ENCODE assay signal across 16 cellular contexts in genomic region chr19:34808566-34808965, GRCh38. TPM values are rescaled to one million over a fixed set of nuclear protein-coding genes. Genes with fewer than 3 reads are reported as not detected.
DNase-seq lines count a peak whose midpoint lies in the region; ATAC-seq and TF ChIP-seq lines count a peak whose summit lies in the region.
"Had no signal": no experiment of that assay in that cellular context is flagged by ENCODE, and none has a peak within 500 bp of the region (broad histone marks: within the 10 kb centered on the region; RNA-seq: fewer than 3 reads in every experiment).

No MANE protein-coding gene starts in this region.

- H3F3A ChIP-seq in GM23248 (ENCODE audit: insufficient read depth) = 0 out of 2 replicates have a peak, but pooled peaks cover 10% of the 10 kb centered on the region

- no peak overlapping the region for H3K27ac Mint-ChIP-seq in activated T-cell treated with anti-CD3 and anti-CD28 coated beads, Interleukin-2, amount 50 U/mL, for 24 hours
- H3K27ac Mint-ChIP-seq: brain had no signal

- in situ Hi-C loops in GM23248 (cut with MboI) = no loop called here

- H3K27me3 Mint-ChIP-seq in activated T-cell treated with anti-CD3 and anti-CD28 coated beads, Interleukin-2, amount 50 U/mL, for 24 hours = no peaks in the 10 kb centered on the region

- H3K9me2 ChIP-seq in GM23248 (ENCODE audit: insufficient read depth) = no peaks in the 10 kb centered on the region

- H3K4me1 Mint-ChIP-seq in activated T-cell treated with anti-CD3 and anti-CD28 coated beads, Interleukin-2, amount 50 U/mL, for 24 hours (ENCODE audit: low read depth) = no peaks in the 10 kb centered on the region
- H3K4me1 Mint-ChIP-seq: brain, neural crest cell had no signal

- TF ChIP-seq CTCF in fibroblast of mammary gland (conservative IDR thresholded peaks at IDR 0.05; ENCODE audit: control insufficient read depth, insufficient read depth, low read depth, low read length) = no peak

- H3K4me2 ChIP-seq in GM23248 (ENCODE audit: unreplicated experiment) = no peak overlapping the region

- no peak for ATAC-seq in HG02973 (IDR thresholded peaks at IDR 0.05; ENCODE audit: unreplicated experiment)

- WGBS in GM23248 (ENCODE audit: low coverage in 1 of 2, low lambda C conversion rate in 2 of 2, missing lambda C conversion rate in 2 of 2), 2 experiments = 22 to 29% methylated on average over 3 of the region's 3 CpGs

- no peaks in the 10 kb centered on the region for H3K36me3 ChIP-seq in GM23248 (ENCODE audit: low read depth)

- no peaks in the 10 kb centered on the region for H4K20me1 ChIP-seq in GM23248 (ENCODE audit: insufficient read depth)

- H3K36me3 Mint-ChIP-seq in activated T-cell treated with anti-CD3 and anti-CD28 coated beads, Interleukin-2, amount 50 U/mL, for 24 hours (ENCODE audit: low read depth) = no peaks in the 10 kb centered on the region
- H3K36me3 Mint-ChIP-seq: brain had no signal

- no peaks in the 10 kb centered on the region for H3K27me3 ChIP-seq in GM23248 (replicated peaks; ENCODE audit: insufficient read depth)

- no peak overlapping the region for H3K4me3 ChIP-seq in GM23248
- H3K4me3 ChIP-seq in fibroblast of mammary gland (ENCODE audit: control insufficient read depth, low read depth, low read length) = no peak overlapping the region
- no peak overlapping the region for H3K4me3 ChIP-seq in skeletal muscle cell (ENCODE audit: low read depth, low read length)

- H3K4me1 ChIP-seq in GM23248 (ENCODE audit: insufficient read depth) = peaks cover 9% of the 10 kb centered on the region; the same call in 1 of the 2 replicates

- DNase-seq in GM23248 (peak; percentile 73), SW480 (ENCODE audit: low spot score) (peak; percentile 21), fibroblast of mammary gland (ENCODE audit: low read depth) (peak; percentile 70), skeletal muscle cell (ENCODE audit: low read depth) (peak; percentile 50), KG1 (lab: John Stamatoyannopoulos, UW) (no peak)
- no peak for DNase-seq in activated T-cell treated with anti-CD3 and anti-CD28 coated beads, Interleukin-2, amount 50 U/mL, for 24 hours
- DNase-seq: activated CD4-positive, alpha-beta T cell treated with anti-CD3 and anti-CD28 coated beads for 1 hour; activated T-cell treated with anti-CD3 and anti-CD28 coated beads, Interleukin-2, amount 50 U/mL, for 1 hour; Calu3; effector memory CD4-positive, alpha-beta T cell; hippocampal formation; NCI-H1436; NCI-H510A had no signal

- no peaks in the 10 kb centered on the region for H3K9me3 ChIP-seq in GM23248 (ENCODE audit: low read depth)

- no peak overlapping the region for H3K27ac ChIP-seq in GM23248

- H3K9ac ChIP-seq in GM23248 = no peak overlapping the region

- H3K4me3 Mint-ChIP-seq in activated T-cell treated with anti-CD3 and anti-CD28 coated beads, Interleukin-2, amount 50 U/mL, for 24 hours = no peak overlapping the region
- H3K4me3 Mint-ChIP-seq: brain, neural crest cell had no signal

- H3K79me2 ChIP-seq in GM23248 (ENCODE audit: insufficient read depth) = no peaks in the 10 kb centered on the region

- H3K9me3 Mint-ChIP-seq in activated T-cell treated with anti-CD3 and anti-CD28 coated beads, Interleukin-2, amount 50 U/mL, for 24 hours = peaks cover 19% of the 10 kb centered on the region

- H2AFZ ChIP-seq in GM23248 = no peak overlapping the region

RNA-seq across cellular contexts. Expression of gene ZNF599, which starts 35.6 kb away (rescaled TPM):
- 7.6 and 8.1 TPM in 2 replicates for total RNA-seq in GM23248 (2014; rRNA removed; shearing (Covaris generic))
- 7.2 and 7.8 TPM in 2 replicates for polyA plus RNA-seq in GM23248 (2016; fragmentation: Nextera tagmentation; extraction: Ambion mirVana)

Comparison
In these comparisons a context has a peak if more than half of its experiments do, and no peak if none do; other contexts are left out.
1. DNase-seq: peak in GM23248 (single experiment), SW480 (single experiment), fibroblast of mammary gland (single experiment) and skeletal muscle cell (single experiment); none in KG1 (single experiment) and activated T-cell treated with anti-CD3 and anti-CD28 coated beads, Interleukin-2, amount 50 U/mL, for 24 hours (single experiment).